In the genomic region with DNA sequence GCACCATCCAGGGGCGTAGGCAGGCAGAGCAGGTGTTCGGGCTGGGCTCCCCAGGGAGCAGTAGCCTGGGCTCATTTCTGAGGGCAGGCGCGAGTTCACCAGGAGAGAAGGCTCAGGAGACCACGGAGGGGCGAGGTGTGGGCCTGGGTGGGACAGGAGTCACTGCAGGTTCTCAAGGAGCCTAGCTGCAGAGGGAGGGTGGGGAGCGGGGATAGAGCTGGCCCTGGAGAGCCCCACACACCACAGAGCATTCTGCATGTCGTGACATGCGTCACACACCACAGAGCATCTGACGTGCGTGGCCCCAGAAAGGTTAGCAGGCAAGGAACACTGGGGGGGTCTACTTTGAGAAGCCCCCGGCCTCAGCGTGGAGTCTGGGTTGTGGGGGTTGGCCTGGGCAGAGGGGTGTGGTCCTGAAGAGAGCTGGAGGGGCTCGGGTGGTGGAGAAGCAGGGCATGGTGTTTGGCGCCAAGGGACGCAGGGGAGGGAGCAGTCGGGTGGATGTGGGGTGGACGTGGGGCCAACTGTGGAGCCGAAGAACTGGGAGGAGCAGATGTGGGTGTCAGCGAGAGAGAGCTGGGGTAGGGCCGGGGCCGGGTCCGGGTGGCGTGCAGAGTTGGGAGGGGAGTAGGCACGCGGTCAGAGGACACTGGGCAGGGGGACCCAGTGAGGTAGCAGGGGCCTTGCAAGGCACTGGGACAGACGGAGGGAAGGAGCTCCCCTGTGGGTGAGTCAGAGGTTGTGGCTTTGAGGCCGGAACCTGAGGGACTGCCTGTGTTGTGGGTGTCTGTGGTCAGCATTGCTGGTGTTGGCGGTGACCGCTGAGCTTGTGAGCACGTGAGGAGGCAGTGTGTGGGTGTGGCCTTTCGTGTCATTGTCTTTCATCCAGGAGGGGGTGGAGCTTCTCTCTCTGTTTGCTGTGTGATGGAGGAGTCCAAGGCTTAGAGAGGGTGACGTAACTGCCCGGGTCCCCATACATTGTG, we compare ENCODE assay signal across 8 cellular contexts. TPM values are rescaled to one million over a fixed set of nuclear protein-coding genes. Genes with fewer than 3 reads are reported as not detected.
DNase-seq lines count a peak whose midpoint lies in the region; ATAC-seq and TF ChIP-seq lines count a peak whose summit lies in the region.

No MANE protein-coding gene starts in this region.

- CTCF ChIA-PET in Calu3 (lab: Charles Lee) = interaction anchor here (0.6 kb wide), 1 partner anchor 34 kb away, joined by 3 read pairs; no protein-coding TSS in a partner anchor
- CTCF ChIA-PET in activated CD4-positive, alpha-beta memory T cell treated with anti-CD3 and anti-CD28 coated beads, Interleukin-2, amount 10 ng/mL, durations not matched to agents 7 days and 5 days (lab: Charles Lee) = no interaction called here

- H3K4me3 Mint-ChIP-seq in Calu3 (ENCODE audit: low read depth, unreplicated experiment) = no peak overlapping the region
- H3K4me3 Mint-ChIP-seq in activated CD4-positive, alpha-beta memory T cell treated with anti-CD3 and anti-CD28 coated beads, Interleukin-2, amount 10 ng/mL, durations not matched to agents 7 days and 5 days = no peak overlapping the region

- POLR2A ChIA-PET in activated CD4-positive, alpha-beta memory T cell treated with anti-CD3 and anti-CD28 coated beads, Interleukin-2, amount 10 ng/mL, durations not matched to agents 7 days and 5 days (lab: Charles Lee) = no interaction called here

- H3K36me3 Mint-ChIP-seq in Calu3 (ENCODE audit: insufficient read depth, unreplicated experiment) = peaks cover 81% of the 10 kb centered on the region
- no peaks in the 10 kb centered on the region for H3K36me3 Mint-ChIP-seq in activated CD4-positive, alpha-beta memory T cell treated with anti-CD3 and anti-CD28 coated beads, Interleukin-2, amount 10 ng/mL, durations not matched to agents 7 days and 5 days (ENCODE audit: low read depth)

- H3K4me1 Mint-ChIP-seq in Calu3 (ENCODE audit: low read depth, unreplicated experiment) = no peaks in the 10 kb centered on the region
- H3K4me1 Mint-ChIP-seq in activated CD4-positive, alpha-beta memory T cell treated with anti-CD3 and anti-CD28 coated beads, Interleukin-2, amount 10 ng/mL, durations not matched to agents 7 days and 5 days = peaks cover 5% of the 10 kb centered on the region

- ATAC-seq in HG02798 (IDR thresholded peaks at IDR 0.05; ENCODE audit: poor library complexity, unreplicated experiment) (peak; percentile 55), GM21528 (IDR thresholded peaks at IDR 0.05; ENCODE audit: low FRiP score, unreplicated experiment) (no peak)

- DNase-seq in Calu3 (peak; percentile 28), kidney glomerular epithelial cell (lab: John Stamatoyannopoulos, UW) (peak; percentile 23), NCI-H1092 (lab: John Stamatoyannopoulos, UW) (no peak), midbrain (lab: John Stamatoyannopoulos, UW) (no peak), NCI-H1092 treated with DMSO at 0.1 percent for 48 hours (lab: John Stamatoyannopoulos, UW) (no peak)
- peak; percentile 48 for DNase-seq in activated CD4-positive, alpha-beta memory T cell treated with anti-CD3 and anti-CD28 coated beads, Interleukin-2, amount 10 ng/mL, durations not matched to agents 7 days and 5 days

- H3K27ac Mint-ChIP-seq in Calu3 (ENCODE audit: unreplicated experiment) = no peak overlapping the region
- H3K27ac Mint-ChIP-seq in activated CD4-positive, alpha-beta memory T cell treated with anti-CD3 and anti-CD28 coated beads, Interleukin-2, amount 10 ng/mL, durations not matched to agents 7 days and 5 days = no peak overlapping the region

- no peaks in the 10 kb centered on the region for H3K9me3 Mint-ChIP-seq in Calu3 (ENCODE audit: low read depth, unreplicated experiment)
- H3K9me3 Mint-ChIP-seq in activated CD4-positive, alpha-beta memory T cell treated with anti-CD3 and anti-CD28 coated beads, Interleukin-2, amount 10 ng/mL, durations not matched to agents 7 days and 5 days = no peaks in the 10 kb centered on the region

- H3K27me3 Mint-ChIP-seq in Calu3 (ENCODE audit: unreplicated experiment) = no peaks in the 10 kb centered on the region
- peaks cover 8% of the 10 kb centered on the region for H3K27me3 Mint-ChIP-seq in activated CD4-positive, alpha-beta memory T cell treated with anti-CD3 and anti-CD28 coated beads, Interleukin-2, amount 10 ng/mL, durations not matched to agents 7 days and 5 days

- TF ChIP-seq CTCF in Calu3 (IDR thresholded peaks at IDR 0.05; ENCODE audit: unreplicated experiment) = no peak

- no TSS peak for BruUV-seq in Calu3 (replicated peaks; lab: Mats Ljungman, UMichigan)

- intact Hi-C loops in Calu3 (cut with micrococcal nuclease; ENCODE audit: unreplicated experiment) = no loop called here

RNA-seq across cellular contexts. Expression of a gene that starts 25.5 kb away (rescaled TPM):
- 448 and 498 TPM in 2 replicates for total RNA-seq in Calu3 (2022)
- 1 to 10 TPM; 1.7 to 1.9 TPM for total RNA-seq in activated CD4-positive, alpha-beta memory T cell treated with anti-CD3 and anti-CD28 coated beads, Interleukin-2, amount 10 ng/mL, durations not matched to agents 7 days and 5 days

Comparison
In these comparisons a context has a peak if more than half of its experiments do, and no peak if none do; other contexts are left out.
1. DNase-seq: peak in Calu3 (single experiment), activated CD4-positive, alpha-beta memory T cell treated with anti-CD3 and anti-CD28 coated beads, Interleukin-2, amount 10 ng/mL, durations not matched to agents 7 days and 5 days (single experiment) and kidney glomerular epithelial cell (single experiment); none in NCI-H1092 (single experiment), midbrain (single experiment) and NCI-H1092 treated with DMSO at 0.1 percent for 48 hours (single experiment).
2. RNA of a gene that starts 25.5 kb away (total RNA-seq): 448 to 498 TPM in Calu3; 1.7 to 1.9 TPM in activated CD4-positive, alpha-beta memory T cell treated with anti-CD3 and anti-CD28 coated beads, Interleukin-2, amount 10 ng/mL, durations not matched to agents 7 days and 5 days; every median in the first group is over 100 times any median in the second.